18 cellular contexts compared by ENCODE assay signal in the genomic region with DNA sequence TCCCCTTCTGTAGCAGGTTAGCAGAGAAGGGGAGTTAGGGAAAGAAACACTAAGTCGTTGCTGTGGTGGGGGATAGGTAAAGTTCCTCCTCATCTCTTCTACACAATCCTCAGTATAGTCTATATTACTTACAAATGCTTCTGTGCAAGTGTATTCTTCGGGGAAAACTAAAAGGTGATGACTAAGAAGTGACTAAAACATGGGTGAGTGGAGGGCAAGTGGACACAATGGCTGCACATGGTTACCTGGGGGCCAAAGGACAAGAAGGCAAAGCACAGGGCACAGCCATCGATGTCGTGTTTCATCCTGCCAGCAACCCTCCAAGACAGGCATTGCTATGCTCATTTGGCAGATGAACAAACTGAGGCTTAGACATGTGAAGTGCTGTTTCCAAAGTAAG. TPM values are rescaled to one million over a fixed set of nuclear protein-coding genes. Genes with fewer than 3 reads are reported as not detected.
DNase-seq lines count a peak whose midpoint lies in the region; TF ChIP-seq lines count a peak whose summit lies in the region.
"Had no signal": no experiment of that assay in that cellular context is flagged by ENCODE, and none has a peak within 500 bp of the region (broad histone marks: within the 10 kb centered on the region; RNA-seq: fewer than 3 reads in every experiment).

No MANE protein-coding gene starts in this region.

- H3K4me2 ChIP-seq in H9 (ENCODE audit: insufficient read depth, insufficient read length, low read length): no peak overlapping the region
- no peak overlapping the region for H3K4me2 ChIP-seq in smooth muscle cell
- H3K4me2 ChIP-seq: BLaER1 had no signal

- H3K27me3 ChIP-seq in H9 (ENCODE audit: insufficient read depth, low read length): no peaks in the 10 kb centered on the region
- no peaks in the 10 kb centered on the region for H3K27me3 ChIP-seq in smooth muscle cell (ENCODE audit: low read depth)
- H3K27me3 ChIP-seq: BLaER1, SJSA1 had no signal

- H3K23ac ChIP-seq in H9 (ENCODE audit: insufficient read length, low read depth, low read length): no peak overlapping the region

- H3K27ac ChIP-seq in H9 (ENCODE audit: insufficient read length, low read depth, low read length) (no peak overlapping the region), RWPE1 (no peak overlapping the region), smooth muscle cell (ENCODE audit: low read depth) (peak overlapping the region; percentile 75)
- H3K27ac ChIP-seq: BLaER1, SJSA1 had no signal

- no peak overlapping the region for H2BK12ac ChIP-seq in H9 (ENCODE audit: insufficient read length, low read depth, low read length)

- no peak overlapping the region for H2BK120ac ChIP-seq in H9 (ENCODE audit: low read depth, low read length, poor library complexity, severe bottlenecking)

- H3K4me3 ChIP-seq in smooth muscle cell: no peak overlapping the region
- H3K4me3 ChIP-seq: BLaER1, SJSA1 had no signal

- H3K4ac ChIP-seq in H9 (ENCODE audit: low read depth, low read length): no peak overlapping the region

- no peak overlapping the region for H3K14ac ChIP-seq in H9 (ENCODE audit: insufficient read depth, low read length)

- H3K36me3 Mint-ChIP-seq in H9 (ENCODE audit: insufficient read depth in 1 of 3, low read depth in 3 of 3): no peaks in the 10 kb centered on the region
- no peaks in the 10 kb centered on the region for H3K36me3 Mint-ChIP-seq in nephron progenitor cell (ENCODE audit: low read depth)
- H3K36me3 Mint-ChIP-seq: CD8-positive, alpha-beta memory T cell had no signal

- no peaks in the 10 kb centered on the region for H3K23me2 ChIP-seq in H9 (ENCODE audit: insufficient read length, low read depth, low read length, poor library complexity, severe bottlenecking)

- H4K5ac ChIP-seq in H9 (ENCODE audit: insufficient read length, low read depth, low read length): no peak overlapping the region

- CTCF ChIA-PET in RWPE1 (lab: Yijun Ruan, JAX): no interaction called here

- POLR2A ChIA-PET in RWPE1 (lab: Yijun Ruan, JAX; ENCODE audit: low non-redundant PET): no interaction called here

- peak overlapping the region; percentile 70 for H3K18ac ChIP-seq in H9 (ENCODE audit: insufficient read length, low read depth, low read length)

- no peaks in the 10 kb centered on the region for H4K20me1 ChIP-seq in H9 (ENCODE audit: control insufficient read depth, insufficient read depth, insufficient read length)
- no peaks in the 10 kb centered on the region for H4K20me1 ChIP-seq in smooth muscle cell (ENCODE audit: low read depth)
- H4K20me1 ChIP-seq: BLaER1 had no signal

- no peak overlapping the region for H2AFZ ChIP-seq in H9 (ENCODE audit: low read length)
- no peak overlapping the region for H2AFZ ChIP-seq in smooth muscle cell (ENCODE audit: low read depth)

- H3K27me3 Mint-ChIP-seq in H9 (ENCODE audit: low read depth) (peaks cover 2% of the 10 kb centered on the region), nephron progenitor cell (ENCODE audit: low read depth, poor library complexity) (peaks cover 4% of the 10 kb centered on the region)

- no peaks in the 10 kb centered on the region; the same call in 1 of the 2 replicates for H3K4me1 ChIP-seq in H9 (ENCODE audit: insufficient read depth, low read length)
- H3K4me1 ChIP-seq in smooth muscle cell (ENCODE audit: low read depth): no peaks in the 10 kb centered on the region
- H3K4me1 ChIP-seq: BLaER1 had no signal

- no peak overlapping the region for H4K8ac ChIP-seq in H9 (replicated peaks; ENCODE audit: insufficient read length, low read depth, low read length)

- no peaks in the 10 kb centered on the region for H3K79me2 ChIP-seq in H9 (ENCODE audit: insufficient read depth, low read length)
- H3K79me2 ChIP-seq in smooth muscle cell (ENCODE audit: low read depth): no peaks in the 10 kb centered on the region

- no peaks in the 10 kb centered on the region; a peak in 1 of 5 replicates for H3K9me3 Mint-ChIP-seq in H9
- no peaks in the 10 kb centered on the region for H3K9me3 Mint-ChIP-seq in nephron progenitor cell
- H3K9me3 Mint-ChIP-seq: CD8-positive, alpha-beta memory T cell had no signal

- no peak for DNase-seq in H9
- DNase-seq in RWPE1 (ENCODE audit: low spot score): peak; percentile 9
- peak; percentile 18 for DNase-seq in glomerular visceral epithelial cell (ENCODE audit: extremely low spot score)
- DNase-seq in smooth muscle cell (lab: John Stamatoyannopoulos, UW; ENCODE audit: unreplicated experiment): no peak
- no peak for DNase-seq in NCI-H2171 treated with DMSO at 0.1 percent for 48 hours (lab: John Stamatoyannopoulos, UW)
- DNase-seq in cortex of kidney (lab: John Stamatoyannopoulos, UW): no peak
- no peak for DNase-seq in nephron progenitor cell
- DNase-seq: CD8-positive, alpha-beta memory T cell; HFFc6; MV-4-11; NCI-H1417 treated with DMSO at 0.1 percent for 48 hours; NCI-H2029; NCI-H524; RPMI8226 had no signal

- H2BK20ac ChIP-seq in H9 (ENCODE audit: low read depth, low read length, poor library complexity, severe bottlenecking): no peak overlapping the region

- peaks cover 8% of the 10 kb centered on the region for H3F3A ChIP-seq in smooth muscle cell (ENCODE audit: low read depth)

- no peak overlapping the region for H3K56ac ChIP-seq in H9 (ENCODE audit: insufficient read length, low read depth, low read length)

- no peaks in the 10 kb centered on the region for H3K36me3 ChIP-seq in smooth muscle cell (ENCODE audit: low read depth)
- H3K36me3 ChIP-seq: BLaER1, SJSA1 had no signal

- H3K27ac Mint-ChIP-seq in H9: no peak overlapping the region
- H3K27ac Mint-ChIP-seq in nephron progenitor cell: no peak overlapping the region
- H3K27ac Mint-ChIP-seq: CD8-positive, alpha-beta memory T cell; HFFc6 had no signal

- no peaks in the 10 kb centered on the region for H3K9me3 ChIP-seq in H9 (ENCODE audit: control insufficient read depth, low read depth, low read length)
- no peaks in the 10 kb centered on the region for H3K9me3 ChIP-seq in smooth muscle cell (replicated peaks; ENCODE audit: low read depth)
- H3K9me3 ChIP-seq: SJSA1 had no signal

- H2AK5ac ChIP-seq in H9 (ENCODE audit: insufficient read length, low read length): no peak overlapping the region

- H3K9ac ChIP-seq in H9 (ENCODE audit: extremely low read depth, insufficient read length, low read length): no peak overlapping the region
- no peak overlapping the region for H3K9ac ChIP-seq in smooth muscle cell (ENCODE audit: low read depth)
- H3K9ac ChIP-seq: BLaER1 had no signal

- no CpG with 5 or more reads among the region's 4 CpGs for WGBS in H9 (ENCODE audit: extremely low coverage, insufficient read length, low lambda C conversion rate)
- WGBS in smooth muscle cell (ENCODE audit: low lambda C conversion rate): 90% methylated on average over 4 of the region's 4 CpGs

- H3T11ph ChIP-seq in H9 (ENCODE audit: low read length): no peak overlapping the region

- no peak overlapping the region for H2BK5ac ChIP-seq in H9 (ENCODE audit: insufficient read length, low read length)

- TF ChIP-seq CTCF in H9 (conservative IDR thresholded peaks at IDR 0.05) (no peak), RWPE1 (conservative IDR thresholded peaks at IDR 0.05; ENCODE audit: low read depth) (no peak), smooth muscle cell (IDR thresholded peaks at IDR 0.05; ENCODE audit: borderline replicate concordance, insufficient read depth, poor library complexity, severe bottlenecking) (no peak), nephron progenitor cell (IDR thresholded peaks at IDR 0.05) (no peak)

- H2BK15ac ChIP-seq in H9 (ENCODE audit: low read depth, low read length): no peak overlapping the region

- peaks cover 13 to 15% of the 10 kb centered on the region in 2 experiments for H3K4me1 Mint-ChIP-seq in H9
- H3K4me1 Mint-ChIP-seq in nephron progenitor cell: peaks cover 13% of the 10 kb centered on the region
- H3K4me1 Mint-ChIP-seq: CD8-positive, alpha-beta memory T cell had no signal

- no peak overlapping the region for H3K4me3 Mint-ChIP-seq in H9
- no peak overlapping the region for H3K4me3 Mint-ChIP-seq in nephron progenitor cell
- H3K4me3 Mint-ChIP-seq: CD8-positive, alpha-beta memory T cell; HFFc6 had no signal

- H3K79me1 ChIP-seq in H9 (ENCODE audit: insufficient read depth, low read depth, low read length, poor library complexity, severe bottlenecking): no peaks in the 10 kb centered on the region

- no peak overlapping the region for H4K91ac ChIP-seq in H9 (ENCODE audit: insufficient read length, low read depth, low read length)

RNA-seq across cellular contexts. Expression of a gene that starts 35.5 kb away (rescaled TPM):
- total RNA-seq in H9 (2021) (not detected in 2 replicates), smooth muscle cell (0.18 and 0.27 TPM in 2 replicates)
- polyA plus RNA-seq in smooth muscle cell: 0.13 and 0.32 TPM in 2 replicates
- total RNA-seq: CD8-positive, alpha-beta memory T cell; HepG2; HFFc6; OCI-LY7; SJSA1 had no signal
- polyA plus RNA-seq: CD8-positive, alpha-beta memory T cell; HepG2 had no signal

RNA-seq across cellular contexts. Expression of a gene that starts 58.1 kb away (rescaled TPM):
- 2.6 and 3.2 TPM in 2 replicates for total RNA-seq in H9 (2021)
- 33.8 and 47.8 TPM in 2 replicates for total RNA-seq in smooth muscle cell
- polyA plus RNA-seq in smooth muscle cell: 15.6 and 19.2 TPM in 2 replicates

Comparison
In these comparisons a context has a peak if more than half of its experiments do, and no peak if none do; other contexts are left out.
1. DNase-seq: peak in RWPE1 (single experiment) and glomerular visceral epithelial cell (single experiment); none in H9 (single experiment), smooth muscle cell (single experiment), NCI-H2171 treated with DMSO at 0.1 percent for 48 hours (single experiment), cortex of kidney (single experiment) and nephron progenitor cell (single experiment).